1 cellular context compared by ENCODE assay signal in genomic region chr9:126614088-126614454, GRCh38.
TF ChIP-seq lines count a peak whose summit lies in the region.

No MANE protein-coding gene starts in this region.

TF ChIP-seq in HEK293, 187 proteins besides CTCF, POLR2A, EP300 and RAD21 (continued from another document):
- TF ChIP-seq REST (tag by site-specific recombination; IDR thresholded peaks at IDR 0.05) = no peak
